In genomic region chr10:61837748-61838055, GRCh38 we compare ENCODE assay signal across 10 cellular contexts.
DNase-seq lines count a peak whose midpoint lies in the region; ATAC-seq and TF ChIP-seq lines count a peak whose summit lies in the region.
"Had no signal": no experiment of that assay in that cellular context is flagged by ENCODE, and none has a peak within 500 bp of the region (broad histone marks: within the 10 kb centered on the region; RNA-seq: fewer than 3 reads in every experiment).

No MANE protein-coding gene starts in this region.

- H3K27me3 ChIP-seq in KMS-11 (ENCODE audit: insufficient read depth, low read depth) (no peaks in the 10 kb centered on the region), psoas muscle (ENCODE audit: insufficient read depth in 3 of 3, low read length in 2 of 3) (no peaks in the 10 kb centered on the region)
- H3K27me3 ChIP-seq: BLaER1 treated with 17β-estradiol and CSF1 and Interleukin-3, amounts not matched to agents 10 nM and 100 nM had no signal

- DNase-seq in Caki2 (ENCODE audit: low read depth), result peak; percentile 81
- DNase-seq in epithelial cell of prostate (ENCODE audit: low read depth, low spot score), result no peak
- DNase-seq in psoas muscle, result no peak
- DNase-seq in SW 1271 (lab: John Stamatoyannopoulos, UW), result no peak
- DNase-seq in stimulated activated CD4-positive, alpha-beta T cell treated with anti-CD3 and anti-CD28 coated beads, Interleukin-12 subunit alpha, Interleukin-12 subunit beta, amount 100 ng/mL, for 4 hours, result no peak
- no peak for DNase-seq in cerebellar nuclear complex (lab: John Stamatoyannopoulos, UW)
- DNase-seq: effector CD8-positive, alpha-beta T cell had no signal

- WGBS in psoas muscle, 3 donors, result 15 to 31% (median 17%) methylated on average over 5 of the region's 5 CpGs

- H3K9me3 ChIP-seq in psoas muscle, result no peaks in the 10 kb centered on the region

- in situ Hi-C loops in Caki2 (cut with HindIII; ENCODE audit: low pct_unique_long_range_greater_than_20kb, low sequenced_read_pairs), result no loop called here

- no peaks in the 10 kb centered on the region for H3K36me3 ChIP-seq in KMS-11 (ENCODE audit: insufficient read depth)
- H3K36me3 ChIP-seq in psoas muscle (ENCODE audit: insufficient read depth in 1 of 2, low read depth in 1 of 2), result no peaks in the 10 kb centered on the region
- H3K36me3 ChIP-seq: BLaER1 treated with 17β-estradiol and CSF1 and Interleukin-3, amounts not matched to agents 10 nM and 100 nM had no signal

- H3K4me3 ChIP-seq in KMS-11 (IDR thresholded peaks at IDR 0.05; ENCODE audit: insufficient read depth, low read depth, low read length) (no peak overlapping the region), psoas muscle (peak overlapping the region; percentile 51)
- H3K4me3 ChIP-seq: BLaER1 treated with 17β-estradiol and CSF1 and Interleukin-3, amounts not matched to agents 10 nM and 100 nM had no signal

- peak overlapping the region; percentile 46; the same call in 1 of the 2 replicates for H3K4me2 ChIP-seq in KMS-11
- H3K4me2 ChIP-seq: BLaER1 treated with 17β-estradiol and CSF1 and Interleukin-3, amounts not matched to agents 10 nM and 100 nM had no signal

- no peak for ATAC-seq in psoas muscle
- no peak for ATAC-seq in GM19035 (IDR thresholded peaks at IDR 0.05; ENCODE audit: unreplicated experiment)

- no peaks in the 10 kb centered on the region for H4K20me1 ChIP-seq in KMS-11 (ENCODE audit: insufficient read depth)
- H4K20me1 ChIP-seq: BLaER1 treated with 17β-estradiol and CSF1 and Interleukin-3, amounts not matched to agents 10 nM and 100 nM had no signal

- H3K79me2 ChIP-seq in KMS-11 (ENCODE audit: insufficient read depth, low read depth), result no peaks in the 10 kb centered on the region

- no peak overlapping the region for H2AFZ ChIP-seq in KMS-11 (ENCODE audit: low read depth)

- H3K4me1 ChIP-seq in KMS-11 (ENCODE audit: low read depth, poor library complexity, severe bottlenecking) (peaks cover 27% of the 10 kb centered on the region), psoas muscle (peaks cover 29% of the 10 kb centered on the region)
- H3K4me1 ChIP-seq: BLaER1 treated with 17β-estradiol and CSF1 and Interleukin-3, amounts not matched to agents 10 nM and 100 nM had no signal

- no peak overlapping the region for H3K9ac ChIP-seq in KMS-11
- H3K9ac ChIP-seq: BLaER1 treated with 17β-estradiol and CSF1 and Interleukin-3, amounts not matched to agents 10 nM and 100 nM had no signal

- intact Hi-C loops in psoas muscle (cut with DNase I), result loop anchor here in 1 of 2 donors (5.0 kb wide), 2 partner anchors 50 to 90 kb away; no protein-coding TSS in a partner anchor

- no peak for TF ChIP-seq CTCF in KMS-11 (conservative IDR thresholded peaks at IDR 0.05; ENCODE audit: low read depth, low read length)
- no peak for TF ChIP-seq CTCF in psoas muscle (IDR thresholded peaks at IDR 0.05)

- H3K27ac ChIP-seq in KMS-11 (no peak overlapping the region), epithelial cell of prostate (peak overlapping the region; percentile 67), psoas muscle (peak overlapping the region; percentile 69)
- H3K27ac ChIP-seq: BLaER1 treated with 17β-estradiol and CSF1 and Interleukin-3, amounts not matched to agents 10 nM and 100 nM had no signal
